In genomic region chr6:164230804-164231203, GRCh38 we compare ENCODE assay signal across 21 cellular contexts.
"Had no signal": no experiment of that assay in that cellular context is flagged by ENCODE, and none has a peak within 500 bp of the region (broad histone marks: within the 10 kb centered on the region; RNA-seq: fewer than 3 reads in every experiment).

No MANE protein-coding gene starts in this region.

- DNase-seq: cortex of kidney; effector memory CD8-positive, alpha-beta T cell; erythroblast; foreskin fibroblast; gastrocnemius medialis; left ventricle myocardium superior; lower lobe of right lung; naive thymus-derived CD8-positive, alpha-beta T cell; nephron progenitor cell; pancreas; right lobe of liver; small intestine; stimulated activated CD4-positive, alpha-beta T cell treated with anti-CD3 and anti-CD28 coated beads, Interleukin-12 subunit alpha, Interleukin-12 subunit beta, amount 100 ng/mL, for 4 hours; stimulated activated CD4-positive, alpha-beta T cell treated with anti-CD3 and anti-CD28 coated beads, Interleukin-2, amount 100 ng/mL, for 24 hours; stimulated activated CD4-positive, alpha-beta T cell treated with anti-CD3 and anti-CD28 coated beads, Interleukin-4, amount 100 ng/mL, for 24 hours; stimulated activated naive CD4-positive, alpha-beta T cell treated with Interleukin-2 at 50 U/mL for 16 hours; stomach; upper lobe of left lung had no signal

- H3K4me1 ChIP-seq: gastrocnemius medialis, lower lobe of right lung, pancreas, right lobe of liver, stomach, tibial nerve, upper lobe of left lung had no signal

- H3K4me3 ChIP-seq: gastrocnemius medialis, lower lobe of right lung, pancreas, right lobe of liver, stomach, thoracic aorta, tibial nerve, upper lobe of left lung had no signal

- H3K9me3 ChIP-seq: gastrocnemius medialis, lower lobe of right lung, neutrophil, pancreas, right lobe of liver, stomach, thoracic aorta, tibial nerve, upper lobe of left lung had no signal

- H3K27ac ChIP-seq: gastrocnemius medialis, lower lobe of right lung, neutrophil, pancreas, right lobe of liver, stomach, thoracic aorta, tibial nerve, upper lobe of left lung had no signal

- H3K36me3 ChIP-seq: gastrocnemius medialis, lower lobe of right lung, neutrophil, pancreas, right lobe of liver, stomach, thoracic aorta, tibial nerve, upper lobe of left lung had no signal

- H3K27me3 ChIP-seq: gastrocnemius medialis, neutrophil, pancreas, right lobe of liver, stomach, tibial nerve, upper lobe of left lung had no signal
